Comparison of ENCODE assay signal across 34 cellular contexts in the genomic region with DNA sequence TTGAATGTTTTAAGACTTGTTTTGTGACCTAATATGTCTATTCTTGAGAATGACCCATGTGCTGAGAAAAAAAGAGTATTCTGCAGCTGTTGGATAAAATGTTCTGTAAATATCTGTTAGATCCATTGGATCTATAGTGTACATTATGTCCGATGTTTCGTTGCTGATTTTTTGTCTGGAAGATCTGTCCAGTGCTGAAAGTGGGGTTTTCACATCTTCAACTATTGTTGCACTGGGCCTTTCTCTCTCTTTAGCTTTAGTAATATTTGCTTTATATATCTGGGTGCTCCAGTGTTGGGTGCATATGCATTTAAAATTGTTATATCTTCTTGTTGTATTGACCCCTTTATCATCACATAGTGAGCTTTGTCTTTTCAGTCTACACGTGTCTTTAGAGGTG. TPM values are rescaled to one million over a fixed set of nuclear protein-coding genes. Genes with fewer than 3 reads are reported as not detected.
"Had no signal": no experiment of that assay in that cellular context is flagged by ENCODE, and none has a peak within 500 bp of the region (broad histone marks: within the 10 kb centered on the region; RNA-seq: fewer than 3 reads in every experiment).

No MANE protein-coding gene starts in this region.

- DNase-seq: activated B cell treated with CpG ODN at 0.5 μM for 24 hours; activated CD4-positive, alpha-beta memory T cell treated with anti-CD3 and anti-CD28 coated beads, Interleukin-2, amount 10 ng/mL, durations not matched to agents 7 days and 5 days; activated CD4-positive, alpha-beta T cell treated with anti-CD3 and anti-CD28 coated beads for 36 hours; activated CD4-positive, alpha-beta T cell treated with anti-CD3 and anti-CD28 coated beads, Interleukin-2, amount 10 ng/mL, durations not matched to agents 7 days and 5 days; activated CD4-positive, alpha-beta T cell treated with anti-CD3 and anti-CD28 coated beads, Interleukin-2, amount 50 U/mL, for 4 hours; activated CD8-positive, alpha-beta memory T cell treated with anti-CD3 and anti-CD28 coated beads, Interleukin-2, amount 50 U/mL, for 48 hours; activated gamma-delta T cell; activated naive CD4-positive, alpha-beta T cell; activated naive CD4-positive, alpha-beta T cell treated with anti-CD3 and anti-CD28 coated beads, Interleukin-2, amount 10 ng/mL, durations not matched to agents 7 days and 5 days; activated naive CD8-positive, alpha-beta T cell treated with anti-CD3 and anti-CD28 coated beads, Interleukin-2, amount 10 ng/mL, durations not matched to agents 7 days and 5 days; activated T-cell treated with anti-CD3 and anti-CD28 coated beads for 4 hours; activated T-cell treated with anti-CD3 and anti-CD28 coated beads, Interleukin-2, amount 50 U/mL, for 24 hours; activated T-cell treated with anti-CD3 and anti-CD28 coated beads, Interleukin-2, amount 50 U/mL, for 72 hours; central memory CD4-positive, alpha-beta T cell; cerebellar nuclear complex; colonic mucosa; effector CD8-positive, alpha-beta T cell; esophagus squamous epithelium; foreskin melanocyte; heart right ventricle; T-helper 17 cell; T1000 had no signal

- H3K27ac ChIP-seq: ascending aorta, breast epithelium, cardiac muscle cell, colonic mucosa, epithelial cell of prostate, esophagus squamous epithelium, gastroesophageal sphincter, heart right ventricle, WERI-Rb-1 had no signal

- H3K9me3 Mint-ChIP-seq: activated B cell treated with CpG ODN at 0.5 μM for 24 hours; activated CD4-positive, alpha-beta memory T cell treated with anti-CD3 and anti-CD28 coated beads, Interleukin-2, amount 10 ng/mL, durations not matched to agents 7 days and 5 days; activated naive CD4-positive, alpha-beta T cell treated with anti-CD3 and anti-CD28 coated beads, Interleukin-2, amount 10 ng/mL, durations not matched to agents 7 days and 5 days; activated naive CD8-positive, alpha-beta T cell treated with anti-CD3 and anti-CD28 coated beads, Interleukin-2, amount 10 ng/mL, durations not matched to agents 7 days and 5 days; activated T-cell treated with anti-CD3 and anti-CD28 coated beads, Interleukin-2, amount 50 U/mL, for 72 hours; T-helper 2 cell treated with Interferon-gamma antibody and Interleukin-4, amounts not matched to agents 5 μg/mL and 100 μg/mL, for 36 hours had no signal

- H3K4me1 Mint-ChIP-seq: activated CD4-positive, alpha-beta memory T cell treated with anti-CD3 and anti-CD28 coated beads, Interleukin-2, amount 10 ng/mL, durations not matched to agents 7 days and 5 days; brain had no signal

- H3K27me3 ChIP-seq: ascending aorta, breast epithelium, colonic mucosa had no signal

- H3K4me3 ChIP-seq: ascending aorta, breast epithelium, cardiac muscle cell, colonic mucosa, esophagus squamous epithelium, gastroesophageal sphincter, heart right ventricle had no signal

- H3K4me1 ChIP-seq: ascending aorta, breast epithelium, colonic mucosa, gastroesophageal sphincter had no signal

- H3K4me3 Mint-ChIP-seq: activated B cell treated with CpG ODN at 0.5 μM for 24 hours; activated CD4-positive, alpha-beta memory T cell treated with anti-CD3 and anti-CD28 coated beads, Interleukin-2, amount 10 ng/mL, durations not matched to agents 7 days and 5 days; activated CD4-positive, alpha-beta T cell treated with anti-CD3 and anti-CD28 coated beads for 36 hours; activated CD4-positive, alpha-beta T cell treated with anti-CD3 and anti-CD28 coated beads, Interleukin-2, amount 10 ng/mL, durations not matched to agents 7 days and 5 days; activated naive CD4-positive, alpha-beta T cell treated with anti-CD3 and anti-CD28 coated beads, Interleukin-2, amount 10 ng/mL, durations not matched to agents 7 days and 5 days; activated naive CD8-positive, alpha-beta T cell treated with anti-CD3 and anti-CD28 coated beads, Interleukin-2, amount 10 ng/mL, durations not matched to agents 7 days and 5 days; activated T-cell treated with anti-CD3 and anti-CD28 coated beads, Interleukin-2, amount 50 U/mL, for 24 hours; activated T-cell treated with anti-CD3 and anti-CD28 coated beads, Interleukin-2, amount 50 U/mL, for 72 hours; brain; T-helper 17 cell; T-helper 2 cell treated with Interferon-gamma antibody and Interleukin-4, amounts not matched to agents 5 μg/mL and 100 μg/mL, for 36 hours had no signal

- H3K27ac Mint-ChIP-seq: activated B cell treated with CpG ODN at 0.5 μM for 24 hours; activated CD4-positive, alpha-beta memory T cell treated with anti-CD3 and anti-CD28 coated beads, Interleukin-2, amount 10 ng/mL, durations not matched to agents 7 days and 5 days; activated CD4-positive, alpha-beta T cell treated with anti-CD3 and anti-CD28 coated beads for 36 hours; activated CD4-positive, alpha-beta T cell treated with anti-CD3 and anti-CD28 coated beads, Interleukin-2, amount 10 ng/mL, durations not matched to agents 7 days and 5 days; activated naive CD4-positive, alpha-beta T cell treated with anti-CD3 and anti-CD28 coated beads, Interleukin-2, amount 10 ng/mL, durations not matched to agents 7 days and 5 days; activated naive CD4-positive, alpha-beta T cell treated with anti-CD3 and anti-CD28 coated beads, Interleukin-2, amount 50 U/mL, for 72 hours; activated naive CD8-positive, alpha-beta T cell treated with anti-CD3 and anti-CD28 coated beads, Interleukin-2, amount 10 ng/mL, durations not matched to agents 7 days and 5 days; activated T-cell treated with anti-CD3 and anti-CD28 coated beads, Interleukin-2, amount 50 U/mL, for 24 hours; activated T-cell treated with anti-CD3 and anti-CD28 coated beads, Interleukin-2, amount 50 U/mL, for 72 hours; brain; T-helper 17 cell; T-helper 2 cell treated with Interferon-gamma antibody and Interleukin-4, amounts not matched to agents 5 μg/mL and 100 μg/mL, for 36 hours had no signal

- ATAC-seq: activated CD4-positive, alpha-beta T cell treated with anti-CD3 and anti-CD28 coated beads for 36 hours; activated CD4-positive, CD25-positive, alpha-beta regulatory T cell treated with anti-CD3 and anti-CD28 coated beads, Interleukin-2, amount 50 U/mL, for 24 hours; activated naive CD4-positive, alpha-beta T cell treated with anti-CD3 and anti-CD28 coated beads, Interleukin-2, amount 50 U/mL, for 72 hours; activated T-cell treated with anti-CD3 and anti-CD28 coated beads, Interleukin-2, amount 50 U/mL, for 72 hours; gastroesophageal sphincter; heart right ventricle; T-helper 17 cell had no signal

- H3K36me3 ChIP-seq: ascending aorta, breast epithelium, cardiac muscle cell, colonic mucosa, esophagus squamous epithelium, gastroesophageal sphincter, heart right ventricle, WERI-Rb-1 had no signal

- H3K36me3 Mint-ChIP-seq: activated naive CD4-positive, alpha-beta T cell treated with anti-CD3 and anti-CD28 coated beads, Interleukin-2, amount 10 ng/mL, durations not matched to agents 7 days and 5 days; activated naive CD8-positive, alpha-beta T cell treated with anti-CD3 and anti-CD28 coated beads, Interleukin-2, amount 10 ng/mL, durations not matched to agents 7 days and 5 days; brain had no signal

RNA-seq across cellular contexts. Expression of gene SIRPB2, which starts 5.7 kb away (rescaled TPM):
- total RNA-seq: activated B cell treated with CpG ODN at 0.5 μM for 24 hours; activated CD4-positive, alpha-beta memory T cell treated with anti-CD3 and anti-CD28 coated beads, Interleukin-2, amount 10 ng/mL, durations not matched to agents 7 days and 5 days; activated CD4-positive, alpha-beta T cell treated with anti-CD3 and anti-CD28 coated beads for 36 hours; activated CD4-positive, alpha-beta T cell treated with anti-CD3 and anti-CD28 coated beads, Interleukin-2, amount 10 ng/mL, durations not matched to agents 7 days and 5 days; activated naive CD4-positive, alpha-beta T cell treated with anti-CD3 and anti-CD28 coated beads, Interleukin-2, amount 50 U/mL, for 72 hours; activated naive CD8-positive, alpha-beta T cell treated with anti-CD3 and anti-CD28 coated beads, Interleukin-2, amount 10 ng/mL, durations not matched to agents 7 days and 5 days; activated T-cell treated with anti-CD3 and anti-CD28 coated beads, Interleukin-2, amount 50 U/mL, for 72 hours; cardiac muscle cell; fibroblast of lung; fibroblast of villous mesenchyme had no signal
- polyA plus RNA-seq: cardiac muscle cell, fibroblast of lung had no signal
